In the genomic region with DNA sequence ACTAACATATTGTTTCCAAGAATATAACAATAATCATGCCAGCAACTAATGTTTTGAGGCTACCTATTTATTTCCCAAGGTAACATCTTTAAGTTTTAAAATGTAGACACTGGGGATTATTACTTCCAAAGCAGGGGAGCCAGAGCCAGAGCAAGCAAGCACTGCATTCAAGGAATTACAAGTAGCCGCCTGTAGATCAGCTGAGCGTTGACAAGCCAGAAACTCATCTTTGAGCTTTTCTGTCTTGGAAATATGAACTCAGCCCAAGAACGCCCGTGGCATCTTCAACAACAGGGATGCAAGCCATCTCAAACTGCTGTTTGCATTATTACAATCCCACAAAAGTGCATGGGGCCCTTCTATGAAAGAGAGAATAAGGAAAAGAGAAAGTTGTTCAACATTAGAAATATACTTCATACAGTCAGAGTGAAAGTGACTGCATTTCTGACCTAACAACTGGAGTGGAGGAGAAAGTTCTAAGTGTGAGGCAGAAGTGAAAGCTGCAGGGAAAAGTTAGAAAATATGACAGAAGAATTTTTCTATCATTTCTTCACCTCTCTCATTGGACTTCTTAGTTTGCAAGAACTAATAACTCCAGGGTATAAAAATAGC, we compare ENCODE assay signal across 14 cellular contexts. TPM values are rescaled to one million over a fixed set of nuclear protein-coding genes. Genes with fewer than 3 reads are reported as not detected.
DNase-seq lines count a peak whose midpoint lies in the region; ATAC-seq and TF ChIP-seq lines count a peak whose summit lies in the region.
"Had no signal": no experiment of that assay in that cellular context is flagged by ENCODE, and none has a peak within 500 bp of the region (broad histone marks: within the 10 kb centered on the region; RNA-seq: fewer than 3 reads in every experiment).

No MANE protein-coding gene starts in this region.

- H3K4me1 Mint-ChIP-seq in H9, result peaks cover 41 to 44% of the 10 kb centered on the region in 2 experiments
- H3K4me1 Mint-ChIP-seq: activated naive CD8-positive, alpha-beta T cell treated with anti-CD3 and anti-CD28 coated beads, Interleukin-2, amount 10 ng/mL, durations not matched to agents 7 days and 5 days had no signal

- H3K4me3 ChIP-seq in dorsolateral prefrontal cortex (peak overlapping the region in 19 of 59 donors; percentile 4 to 36 (median 22)), tibial artery (no peak overlapping the region)
- H3K4me3 ChIP-seq: esophagus muscularis mucosa, mucosa of descending colon had no signal

- H4K91ac ChIP-seq in H9 (ENCODE audit: insufficient read length, low read depth, low read length), result no peak overlapping the region

- no peaks in the 10 kb centered on the region for H4K20me1 ChIP-seq in H9 (ENCODE audit: control insufficient read depth, insufficient read depth, insufficient read length)

- H2BK15ac ChIP-seq in H9 (ENCODE audit: low read depth, low read length), result no peak overlapping the region

- H3K36me3 Mint-ChIP-seq in H9 (ENCODE audit: insufficient read depth in 1 of 3, low read depth in 3 of 3), result no peaks in the 10 kb centered on the region
- H3K36me3 Mint-ChIP-seq: activated naive CD8-positive, alpha-beta T cell treated with anti-CD3 and anti-CD28 coated beads, Interleukin-2, amount 10 ng/mL, durations not matched to agents 7 days and 5 days; WTC11 had no signal

- H2BK12ac ChIP-seq in H9 (ENCODE audit: insufficient read length, low read depth, low read length), result no peak overlapping the region

- H4K5ac ChIP-seq in H9 (ENCODE audit: insufficient read length, low read depth, low read length), result no peak overlapping the region

- no peak overlapping the region for H2AFZ ChIP-seq in H9 (ENCODE audit: low read length)

- TF ChIP-seq CTCF in dorsolateral prefrontal cortex (IDR thresholded peaks at IDR 0.05 in 54 of 56, conservative IDR thresholded peaks at IDR 0.05 in 2 of 56; ENCODE audit: low read depth in 1 of 56, partially characterized antibody in 56 of 56) (no peak), H9 (conservative IDR thresholded peaks at IDR 0.05) (no peak), tibial artery (IDR thresholded peaks at IDR 0.05) (no peak)

- H3K9ac ChIP-seq in H9 (ENCODE audit: extremely low read depth, insufficient read length, low read length), result no peak overlapping the region

- H2BK5ac ChIP-seq in H9 (ENCODE audit: insufficient read length, low read length), result no peak overlapping the region

- H3K9me3 Mint-ChIP-seq in H9, result no peaks in the 10 kb centered on the region
- H3K9me3 Mint-ChIP-seq: activated naive CD8-positive, alpha-beta T cell treated with anti-CD3 and anti-CD28 coated beads, Interleukin-2, amount 10 ng/mL, durations not matched to agents 7 days and 5 days; WTC11 had no signal

- H2BK120ac ChIP-seq in H9 (ENCODE audit: low read depth, low read length, poor library complexity, severe bottlenecking), result no peak overlapping the region

- H3K4me2 ChIP-seq in H9 (ENCODE audit: insufficient read depth, insufficient read length, low read length), result no peak overlapping the region

- ATAC-seq in GM18498 (IDR thresholded peaks at IDR 0.05; ENCODE audit: unreplicated experiment) (peak; percentile 78), GM21390 (IDR thresholded peaks at IDR 0.05; ENCODE audit: unreplicated experiment) (peak; percentile 84), HG03175 (IDR thresholded peaks at IDR 0.05; ENCODE audit: unreplicated experiment) (peak; percentile 88), esophagus mucosa (no peak)
- ATAC-seq: mucosa of descending colon had no signal

- no peak overlapping the region for H3K4ac ChIP-seq in H9 (ENCODE audit: low read depth, low read length)

- H3K23ac ChIP-seq in H9 (ENCODE audit: insufficient read length, low read depth, low read length), result no peak overlapping the region

- H3K79me2 ChIP-seq in H9 (ENCODE audit: insufficient read depth, low read length), result no peaks in the 10 kb centered on the region; the same call in 1 of the 2 replicates

- no peaks in the 10 kb centered on the region for H3K36me3 ChIP-seq in tibial artery
- H3K36me3 ChIP-seq: esophagus muscularis mucosa had no signal

- no peaks in the 10 kb centered on the region for H3K79me1 ChIP-seq in H9 (ENCODE audit: insufficient read depth, low read depth, low read length, poor library complexity, severe bottlenecking)

- no peak overlapping the region for H3K14ac ChIP-seq in H9 (ENCODE audit: insufficient read depth, low read length)

- no peak overlapping the region for H3T11ph ChIP-seq in H9 (ENCODE audit: low read length)

- H4K8ac ChIP-seq in H9 (replicated peaks; ENCODE audit: insufficient read length, low read depth, low read length), result no peak overlapping the region

- no peak overlapping the region for H3K18ac ChIP-seq in H9 (ENCODE audit: insufficient read length, low read depth, low read length)

- H3K4me3 Mint-ChIP-seq in H9, result no peak overlapping the region
- H3K4me3 Mint-ChIP-seq: activated naive CD8-positive, alpha-beta T cell treated with anti-CD3 and anti-CD28 coated beads, Interleukin-2, amount 10 ng/mL, durations not matched to agents 7 days and 5 days had no signal

- H3K27me3 ChIP-seq in dorsolateral prefrontal cortex, result no peaks in the 10 kb centered on the region
- no peaks in the 10 kb centered on the region for H3K27me3 ChIP-seq in H9 (ENCODE audit: insufficient read depth, low read length)
- H3K27me3 ChIP-seq in tibial artery, result no peaks in the 10 kb centered on the region
- H3K27me3 ChIP-seq: esophagus muscularis mucosa had no signal

- H3K27me3 Mint-ChIP-seq in H9 (ENCODE audit: low read depth), result no peaks in the 10 kb centered on the region

- no peak overlapping the region; a peak in 1 of 7 replicates for H3K27ac Mint-ChIP-seq in H9
- H3K27ac Mint-ChIP-seq: activated naive CD8-positive, alpha-beta T cell treated with anti-CD3 and anti-CD28 coated beads, Interleukin-2, amount 10 ng/mL, durations not matched to agents 7 days and 5 days had no signal

- H3K4me1 ChIP-seq in H9 (ENCODE audit: insufficient read depth, low read length), result peaks cover 5% of the 10 kb centered on the region; the same call in 1 of the 2 replicates
- peaks cover 0 to 18% (median 2%) of the 10 kb centered on the region in 4 donors for H3K4me1 ChIP-seq in tibial artery

- WGBS in H9 (ENCODE audit: extremely low coverage, insufficient read length, low lambda C conversion rate), result no CpG with 5 or more reads among the region's 4 CpGs

- H3K27ac ChIP-seq in dorsolateral prefrontal cortex (no peak overlapping the region), H9 (ENCODE audit: insufficient read length, low read depth, low read length) (no peak overlapping the region), tibial artery (no peak overlapping the region)
- H3K27ac ChIP-seq: esophagus muscularis mucosa had no signal

- no peaks in the 10 kb centered on the region for H3K9me3 ChIP-seq in H9 (ENCODE audit: control insufficient read depth, low read depth, low read length)
- no peaks in the 10 kb centered on the region for H3K9me3 ChIP-seq in tibial artery
- H3K9me3 ChIP-seq: esophagus muscularis mucosa, mucosa of descending colon had no signal

- peak; percentile 41 for DNase-seq in fibroblast of peridontal ligament (ENCODE audit: extremely low read depth)
- DNase-seq in dorsolateral prefrontal cortex, result no peak
- no peak for DNase-seq in H9
- DNase-seq in tibial artery, result no peak
- DNase-seq: activated naive CD8-positive, alpha-beta T cell treated with anti-CD3 and anti-CD28 coated beads, Interleukin-2, amount 10 ng/mL, durations not matched to agents 7 days and 5 days; KG1; mucosa of descending colon; NCI-H82 had no signal

- no peak overlapping the region for H2BK20ac ChIP-seq in H9 (ENCODE audit: low read depth, low read length, poor library complexity, severe bottlenecking)

- no peak overlapping the region for H2AK5ac ChIP-seq in H9 (ENCODE audit: insufficient read length, low read length)

- H3K23me2 ChIP-seq in H9 (ENCODE audit: insufficient read length, low read depth, low read length, poor library complexity, severe bottlenecking), result no peaks in the 10 kb centered on the region

- intact Hi-C loops in dorsolateral prefrontal cortex (cut with DNase I) (loop anchor here in 1 of 2 donors (5.0 kb wide), 1 partner anchor 197 kb away; no protein-coding TSS in a partner anchor), tibial artery (cut with DNase I; ENCODE audit: low total_unique reads) (no loop called here)

- no peak overlapping the region for H3K56ac ChIP-seq in H9 (ENCODE audit: insufficient read length, low read depth, low read length)

RNA-seq across cellular contexts. Expression of gene SGCE, which starts 6.5 kb away (rescaled TPM):
- total RNA-seq in esophagus mucosa (1.2 TPM), dorsolateral prefrontal cortex (100 to 1,000 TPM in 1 of 120 experiments, 10 to 100 TPM in 119; 54.1 to 105 (median 73.8) TPM), H9 (2021) (30.5 and 30.8 TPM in 2 replicates)

Comparison
In these comparisons a context has a peak if more than half of its experiments do, and no peak if none do; other contexts are left out.
1. RNA of gene SGCE, which starts 6.5 kb away (total RNA-seq): 54.1 to 105 TPM in dorsolateral prefrontal cortex and 30.5 to 30.8 TPM in H9; 1.2 TPM in esophagus mucosa (single experiment); every median in the first group is over 10 times any median in the second.